ENCODE assay signal across 24 cellular contexts in the genomic region with DNA sequence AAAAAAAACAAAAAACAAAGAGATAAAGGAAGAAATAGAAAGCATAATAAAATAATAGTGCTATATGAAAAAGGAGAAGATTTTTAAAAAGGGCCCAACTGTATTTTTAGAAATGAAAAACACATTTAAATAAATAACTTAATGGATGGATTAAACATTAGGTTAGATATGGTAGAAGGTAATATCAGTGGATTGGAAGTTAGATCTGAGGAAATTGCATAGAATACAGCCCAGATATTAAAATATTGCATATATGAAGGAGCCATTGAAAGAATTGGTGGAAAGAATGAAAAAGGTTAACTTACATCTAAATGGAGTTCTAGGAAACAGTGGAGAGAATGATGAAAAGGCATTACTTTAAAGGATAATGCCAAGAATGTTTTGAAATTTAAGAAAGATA. TPM values are rescaled to one million over a fixed set of nuclear protein-coding genes. Genes with fewer than 3 reads are reported as not detected.
DNase-seq lines count a peak whose midpoint lies in the region; ATAC-seq, FAIRE-seq and TF ChIP-seq lines count a peak whose summit lies in the region.
"Had no signal": no experiment of that assay in that cellular context is flagged by ENCODE, and none has a peak within 500 bp of the region (broad histone marks: within the 10 kb centered on the region; RNA-seq: fewer than 3 reads in every experiment).

No MANE protein-coding gene starts in this region.

- no peaks in the 10 kb centered on the region for H3K36me3 ChIP-seq in left ventricle myocardium inferior
- peaks cover 0 to 4% (median 0%) of the 10 kb centered on the region in 9 donors for H3K36me3 ChIP-seq in heart left ventricle
- H3K36me3 ChIP-seq in tibial artery: no peaks in the 10 kb centered on the region
- H3K36me3 ChIP-seq in H7 (replicated peaks; ENCODE audit: control insufficient read depth, insufficient read depth, low read length): no peaks in the 10 kb centered on the region
- H3K36me3 ChIP-seq: BLaER1 treated with 17β-estradiol and CSF1 and Interleukin-3, amounts not matched to agents 10 nM and 100 nM had no signal

- DNase-seq in left ventricle myocardium inferior: no peak
- DNase-seq in heart left ventricle: no peak
- DNase-seq in coronary artery (ENCODE audit: low spot score): no peak
- no peak for DNase-seq in tibial artery
- no peak for DNase-seq in H7
- DNase-seq in HTR-8/SVneo (ENCODE audit: insufficient read length, low spot score): no peak
- no peak for DNase-seq in stimulated activated CD8-positive, alpha-beta memory T cell treated with anti-CD3 and anti-CD28 coated beads, Interleukin-4, amount 100 ng/mL, for 48 hours
- DNase-seq: 8988T; ACHN; AML-193; Caco-2; Calu3; CD4-positive, alpha-beta T cell; CD8-positive, alpha-beta T cell; DMS79 treated with DMSO at 0.1 percent for 48 hours; GF-D8 had no signal

- H3K9me3 ChIP-seq in left ventricle myocardium inferior (replicated peaks) (peaks cover 5% of the 10 kb centered on the region), heart left ventricle (peaks cover 0 to 7% (median 0%) of the 10 kb centered on the region in 12 donors), tibial artery (no peaks in the 10 kb centered on the region)

- H3K27ac ChIP-seq in left ventricle myocardium inferior (replicated peaks) (peak overlapping the region; percentile 68), heart left ventricle (peak overlapping the region in 2 of 12 donors; percentile 46 to 73), coronary artery (peak overlapping the region; percentile 82 to 86), tibial artery (peak overlapping the region; percentile 76 to 81)
- H3K27ac ChIP-seq: BLaER1 treated with 17β-estradiol and CSF1 and Interleukin-3, amounts not matched to agents 10 nM and 100 nM; C4-2B had no signal

- FAIRE-seq in islet of Langerhans (lab: Jason Lieb, UNC): peak; percentile 89
- no peak for FAIRE-seq in HTR-8/SVneo (lab: Jason Lieb, UNC)
- FAIRE-seq: A204.1, D721Med, G401.6, GM12891, GM19239 had no signal

- ATAC-seq in heart left ventricle: no peak
- ATAC-seq: CD8-positive, alpha-beta T cell had no signal

- TF ChIP-seq CTCF in left ventricle myocardium inferior (IDR thresholded peaks at IDR 0.05; ENCODE audit: borderline replicate concordance) (no peak), heart left ventricle (IDR thresholded peaks at IDR 0.05) (no peak), coronary artery (IDR thresholded peaks at IDR 0.05) (no peak), tibial artery (IDR thresholded peaks at IDR 0.05) (no peak)

- peaks cover 86% of the 10 kb centered on the region for H3K4me1 ChIP-seq in left ventricle myocardium inferior
- H3K4me1 ChIP-seq in heart left ventricle: peaks cover 5 to 79% (median 49%) of the 10 kb centered on the region in 12 donors
- H3K4me1 ChIP-seq in tibial artery: peaks cover 0 to 87% (median 42%) of the 10 kb centered on the region in 4 donors
- H3K4me1 ChIP-seq: Caco-2 had no signal

- intact Hi-C loops in left ventricle myocardium inferior (cut with micrococcal nuclease) (no loop called here), heart left ventricle (cut with DNase I) (no loop called here), tibial artery (cut with DNase I; ENCODE audit: low total_unique reads) (no loop called here)

- no peak for TF ChIP-seq POLR2A in heart left ventricle (IDR thresholded peaks at IDR 0.05)

- H3K27me3 ChIP-seq in left ventricle myocardium inferior (ENCODE audit: low read depth) (no peaks in the 10 kb centered on the region), heart left ventricle (no peaks in the 10 kb centered on the region), tibial artery (no peaks in the 10 kb centered on the region), H7 (ENCODE audit: control insufficient read depth, insufficient read depth, low read length) (no peaks in the 10 kb centered on the region)
- H3K27me3 ChIP-seq: BLaER1 treated with 17β-estradiol and CSF1 and Interleukin-3, amounts not matched to agents 10 nM and 100 nM had no signal

- H3K4me3 ChIP-seq in left ventricle myocardium inferior: no peak overlapping the region
- no peak overlapping the region for H3K4me3 ChIP-seq in heart left ventricle
- H3K4me3 ChIP-seq in coronary artery: no peak overlapping the region
- no peak overlapping the region for H3K4me3 ChIP-seq in tibial artery
- H3K4me3 ChIP-seq in H7 (ENCODE audit: insufficient read depth, low read depth, low read length): no peak overlapping the region
- H3K4me3 ChIP-seq: BLaER1 treated with 17β-estradiol and CSF1 and Interleukin-3, amounts not matched to agents 10 nM and 100 nM had no signal

RNA-seq across cellular contexts. Expression of a gene that starts 27.8 kb away (rescaled TPM):
- total RNA-seq in left ventricle myocardium inferior (137 TPM), heart left ventricle (100 to 1,000 TPM in 8 of 9 donors, 10 to 100 TPM in 1; 77.6 to 196 (median 165) TPM)
- polyA plus RNA-seq in heart left ventricle: 10 to 100 TPM; 41.9 to 68.2 TPM
- total RNA-seq in H7 (2014; rRNA removed; shearing (Covaris generic)): 0.35 and 0.89 TPM in 2 replicates
- total RNA-seq: Caco-2, Calu3 had no signal

Comparison
In these comparisons a context has a peak if more than half of its experiments do, and no peak if none do; other contexts are left out.
1. RNA of a gene that starts 27.8 kb away (total RNA-seq): 77.6 to 196 TPM in heart left ventricle and 137 TPM in left ventricle myocardium inferior (single experiment); 0.35 to 0.89 TPM in H7; every median in the first group is over 10 times any median in the second.